29 cellular contexts compared by ENCODE assay signal in the genomic region with DNA sequence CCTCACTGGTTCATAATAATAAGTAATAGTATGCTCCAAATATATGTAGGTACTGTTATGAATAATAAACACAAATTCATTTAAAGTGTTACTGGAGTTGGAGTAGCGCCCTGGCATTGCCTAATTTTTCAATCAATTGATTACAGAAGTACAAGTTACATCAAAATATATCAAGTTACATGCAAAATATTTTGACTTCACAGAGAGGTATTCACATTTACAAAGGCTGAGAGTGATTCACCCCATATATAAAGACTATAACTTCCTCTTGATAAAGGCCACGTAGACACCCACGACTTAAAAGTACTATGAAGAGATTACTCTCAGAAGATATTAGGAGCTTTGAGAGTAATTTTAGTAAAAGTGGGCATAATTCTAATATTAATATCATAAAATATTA. TPM values are rescaled to one million over a fixed set of nuclear protein-coding genes. Genes with fewer than 3 reads are reported as not detected.
A peak's percentile ranks its signal among the peaks of the same experiment; 100 is the strongest.
DNase-seq lines count a peak whose midpoint lies in the region; ATAC-seq and TF ChIP-seq lines count a peak whose summit lies in the region.
"Had no signal": no experiment of that assay in that cellular context is flagged by ENCODE, and none has a peak within 500 bp of the region (broad histone marks: within the 10 kb centered on the region; RNA-seq: fewer than 3 reads in every experiment).

No MANE protein-coding gene starts in this region.

- no peaks in the 10 kb centered on the region for H3K27me3 ChIP-seq in SK-N-SH (ENCODE audit: insufficient read depth)
- H3K27me3 ChIP-seq: body of pancreas, SJCRH30 had no signal

- no peaks in the 10 kb centered on the region for H3K79me2 ChIP-seq in SK-N-SH (ENCODE audit: insufficient read depth)

- H3K27ac Mint-ChIP-seq in T-helper 17 cell (no peak overlapping the region), nephron progenitor cell (no peak overlapping the region)
- H3K27ac Mint-ChIP-seq: CD14-positive monocyte, GM23338, immature natural killer cell, nephron, T-cell had no signal

- H3K27me3 Mint-ChIP-seq in T-helper 17 cell (peaks cover 9% of the 10 kb centered on the region), nephron progenitor cell (ENCODE audit: low read depth, poor library complexity) (peaks cover 4% of the 10 kb centered on the region)

- H3F3A ChIP-seq in SK-N-SH (replicated peaks; ENCODE audit: insufficient read depth), result peaks cover under 1% of the 10 kb centered on the region

- no peak for ATAC-seq in SK-N-SH treated with all-trans-retinoic acid at 6 μM for 48 hours
- no peak for ATAC-seq in T-helper 17 cell
- ATAC-seq: activated T-cell treated with anti-CD3 and anti-CD28 coated beads, Interleukin-2, amount 50 U/mL, for 4 hours; body of pancreas; GM23338; K562; T-cell had no signal

- DNase-seq in SK-N-SH (no peak), astrocyte of the spinal cord (ENCODE audit: low read depth, low spot score) (peak; percentile 37), fibroblast of peridontal ligament (ENCODE audit: extremely low read depth) (peak; percentile 15), amygdala (lab: John Stamatoyannopoulos, UW) (no peak), T-helper 17 cell (no peak), COR-L47 (lab: John Stamatoyannopoulos, UW) (no peak), nephron progenitor cell (no peak)
- DNase-seq: activated CD4-positive, alpha-beta T cell treated with anti-CD3 and anti-CD28 coated beads, Interleukin-2, amount 50 U/mL, for 1 hour; activated CD4-positive, CD25-positive, alpha-beta regulatory T cell; activated T-cell treated with anti-CD3 and anti-CD28 coated beads, Interleukin-2, amount 50 U/mL, for 4 hours; body of pancreas; DMS79; GF-D8; immature natural killer cell; NCI-H1048; NCI-H1694; NCI-H446; NCI-H774; SJCRH30; stimulated activated naive CD4-positive, alpha-beta T cell treated with Interleukin-2 at 50 U/mL for 16 hours; T-cell had no signal

- no peak overlapping the region for H3K4me2 ChIP-seq in SK-N-SH
- H3K4me2 ChIP-seq: GM23338 had no signal

- TF ChIP-seq EP300 in SK-N-SH (IDR thresholded peaks at IDR 0.05; ENCODE audit: borderline replicate concordance in 1 of 2, low read depth in 1 of 2, low read length in 1 of 2), result no peak

- CTCF ChIA-PET in SK-N-SH (lab: Yijun Ruan, JAX), result interaction anchor here (1.4 kb wide), 1 partner anchor 22 kb away, joined by 6 read pairs; a partner anchor contains a TSS

- H2AFZ ChIP-seq in SK-N-SH (ENCODE audit: low read depth), result 0 out of 2 replicates have a peak overlapping the region, but pooled peaks have one; percentile 66
- H2AFZ ChIP-seq: GM23338 had no signal

- no peak for TF ChIP-seq RAD21 in SK-N-SH (IDR thresholded peaks at IDR 0.05; ENCODE audit: low read length)

- H3K27ac ChIP-seq in SK-N-SH (ENCODE audit: low read depth in 2 of 2, low read length in 1 of 2), result no peak overlapping the region
- H3K27ac ChIP-seq: 22Rv1, body of pancreas, SJCRH30, skin epidermis had no signal

- H3K9me3 ChIP-seq in SK-N-SH (no peaks in the 10 kb centered on the region; the same call in 1 of the 2 replicates), T-helper 17 cell (ENCODE audit: control insufficient read depth, low read length, poor library complexity, severe bottlenecking) (no peaks in the 10 kb centered on the region)
- H3K9me3 ChIP-seq: body of pancreas, SJCRH30 had no signal

- in situ Hi-C loops in astrocyte of the spinal cord (cut with HindIII; ENCODE audit: low sequenced_read_pairs), result no loop called here

- H3K4me3 Mint-ChIP-seq in T-helper 17 cell, result no peak overlapping the region
- no peak overlapping the region for H3K4me3 Mint-ChIP-seq in nephron progenitor cell
- H3K4me3 Mint-ChIP-seq: activated T-cell treated with anti-CD3 and anti-CD28 coated beads, Interleukin-2, amount 50 U/mL, for 4 hours; CD14-positive monocyte; GM23338; immature natural killer cell; nephron; T-cell had no signal

- no peaks in the 10 kb centered on the region for H3K4me1 Mint-ChIP-seq in T-helper 17 cell
- H3K4me1 Mint-ChIP-seq in nephron progenitor cell, result no peaks in the 10 kb centered on the region
- H3K4me1 Mint-ChIP-seq: CD14-positive monocyte, GM23338, immature natural killer cell, nephron, T-cell had no signal

- H3K9me3 Mint-ChIP-seq in nephron progenitor cell, result peaks cover 26% of the 10 kb centered on the region
- H3K9me3 Mint-ChIP-seq: activated T-cell treated with anti-CD3 and anti-CD28 coated beads, Interleukin-2, amount 50 U/mL, for 4 hours; T-cell had no signal

- POLR2A ChIA-PET in SK-N-SH (lab: Yijun Ruan, JAX), result no interaction called here

- H4K20me1 ChIP-seq in SK-N-SH (ENCODE audit: insufficient read depth), result no peaks in the 10 kb centered on the region

- no peak overlapping the region for H3K9ac ChIP-seq in SK-N-SH

- H3K36me3 Mint-ChIP-seq in T-helper 17 cell (ENCODE audit: low read depth) (no peaks in the 10 kb centered on the region), nephron progenitor cell (ENCODE audit: low read depth) (peaks cover 11% of the 10 kb centered on the region)
- H3K36me3 Mint-ChIP-seq: CD14-positive monocyte, immature natural killer cell, T-cell had no signal

- H3K36me3 ChIP-seq in SK-N-SH (replicated peaks in 1 of 2; ENCODE audit: control insufficient read depth in 1 of 2, insufficient read depth in 2 of 2, low read length in 1 of 2), result no peaks in the 10 kb centered on the region
- H3K36me3 ChIP-seq: SJCRH30 had no signal

- no peak for TF ChIP-seq CTCF in SK-N-SH (IDR thresholded peaks at IDR 0.05)
- TF ChIP-seq CTCF in astrocyte of the spinal cord (IDR thresholded peaks at IDR 0.05; ENCODE audit: low read depth, low read length), result no peak
- no peak for TF ChIP-seq CTCF in nephron progenitor cell (IDR thresholded peaks at IDR 0.05)

- 76% methylated on average over 3 of the region's 3 CpGs for WGBS in SK-N-SH (ENCODE audit: low lambda C conversion rate)

- H3K9me2 ChIP-seq in SK-N-SH, result no peaks in the 10 kb centered on the region

- no peaks in the 10 kb centered on the region for H3K4me1 ChIP-seq in SK-N-SH (ENCODE audit: control insufficient read depth in 1 of 2, insufficient read depth in 2 of 2, low read depth in 1 of 2, low read length in 1 of 2)
- H3K4me1 ChIP-seq: body of pancreas, SJCRH30 had no signal

- H3K4me3 ChIP-seq in SK-N-SH (ENCODE audit: low read depth in 2 of 2, low read length in 1 of 2), result no peak overlapping the region
- no peak overlapping the region for H3K4me3 ChIP-seq in astrocyte of the spinal cord (ENCODE audit: low read depth, low read length)
- H3K4me3 ChIP-seq: body of pancreas, GM23338, K562, SJCRH30, skin epidermis had no signal

TF ChIP-seq in SK-N-SH, 30 proteins besides CTCF, POLR2A, EP300 and RAD21:
- no peak for TF ChIP-seq NFIC (IDR thresholded peaks at IDR 0.05; ENCODE audit: borderline replicate concordance)
- no peak for TF ChIP-seq SMC3 (IDR thresholded peaks at IDR 0.05; ENCODE audit: low read depth, low read length)
- TF ChIP-seq TEAD4 (IDR thresholded peaks at IDR 0.05; ENCODE audit: borderline replicate concordance, insufficient read depth), result no peak
- TF ChIP-seq YY1 (IDR thresholded peaks at IDR 0.05; ENCODE audit: low read depth), result no peak
- TF ChIP-seq MEF2A (IDR thresholded peaks at IDR 0.05; ENCODE audit: borderline replicate concordance, low read depth), result no peak
- no peak for TF ChIP-seq ELF1 (IDR thresholded peaks at IDR 0.05)
- TF ChIP-seq, protein P1, sequence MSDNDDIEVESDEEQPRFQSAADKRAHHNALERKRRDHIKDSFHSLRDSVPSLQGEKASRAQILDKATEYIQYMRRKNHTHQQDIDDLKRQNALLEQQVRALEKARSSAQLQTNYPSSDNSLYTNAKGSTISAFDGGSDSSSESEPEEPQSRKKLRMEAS (IDR thresholded peaks at IDR 0.05; ENCODE audit: low read depth), result no peak

TF ChIP-seq in SK-N-SH treated with all-trans-retinoic acid at 6 μM for 48 hours, 23 proteins besides CTCF, POLR2A, EP300 and RAD21 (continues in another document):
- TF ChIP-seq ESRRG (CRISPR knock-in tag; IDR thresholded peaks at IDR 0.05) (no peak), GLIS3 (CRISPR knock-in tag; IDR thresholded peaks at IDR 0.05) (no peak), SNAI2 (CRISPR knock-in tag; IDR thresholded peaks at IDR 0.05) (no peak), TOX (CRISPR knock-in tag; IDR thresholded peaks at IDR 0.05; ENCODE audit: borderline replicate concordance) (no peak), CSDC2 (CRISPR knock-in tag; IDR thresholded peaks at IDR 0.05) (no peak), ARNTL (CRISPR knock-in tag; IDR thresholded peaks at IDR 0.05; ENCODE audit: borderline replicate concordance, low read depth) (no peak), TCF4 (CRISPR knock-in tag; IDR thresholded peaks at IDR 0.05; ENCODE audit: borderline replicate concordance) (no peak), PPARA (CRISPR knock-in tag; IDR thresholded peaks at IDR 0.05; ENCODE audit: borderline replicate concordance) (no peak), ISL1 (CRISPR knock-in tag; IDR thresholded peaks at IDR 0.05) (no peak), OSR1 (CRISPR knock-in tag; IDR thresholded peaks at IDR 0.05) (no peak)
- TF ChIP-seq, protein P2, sequence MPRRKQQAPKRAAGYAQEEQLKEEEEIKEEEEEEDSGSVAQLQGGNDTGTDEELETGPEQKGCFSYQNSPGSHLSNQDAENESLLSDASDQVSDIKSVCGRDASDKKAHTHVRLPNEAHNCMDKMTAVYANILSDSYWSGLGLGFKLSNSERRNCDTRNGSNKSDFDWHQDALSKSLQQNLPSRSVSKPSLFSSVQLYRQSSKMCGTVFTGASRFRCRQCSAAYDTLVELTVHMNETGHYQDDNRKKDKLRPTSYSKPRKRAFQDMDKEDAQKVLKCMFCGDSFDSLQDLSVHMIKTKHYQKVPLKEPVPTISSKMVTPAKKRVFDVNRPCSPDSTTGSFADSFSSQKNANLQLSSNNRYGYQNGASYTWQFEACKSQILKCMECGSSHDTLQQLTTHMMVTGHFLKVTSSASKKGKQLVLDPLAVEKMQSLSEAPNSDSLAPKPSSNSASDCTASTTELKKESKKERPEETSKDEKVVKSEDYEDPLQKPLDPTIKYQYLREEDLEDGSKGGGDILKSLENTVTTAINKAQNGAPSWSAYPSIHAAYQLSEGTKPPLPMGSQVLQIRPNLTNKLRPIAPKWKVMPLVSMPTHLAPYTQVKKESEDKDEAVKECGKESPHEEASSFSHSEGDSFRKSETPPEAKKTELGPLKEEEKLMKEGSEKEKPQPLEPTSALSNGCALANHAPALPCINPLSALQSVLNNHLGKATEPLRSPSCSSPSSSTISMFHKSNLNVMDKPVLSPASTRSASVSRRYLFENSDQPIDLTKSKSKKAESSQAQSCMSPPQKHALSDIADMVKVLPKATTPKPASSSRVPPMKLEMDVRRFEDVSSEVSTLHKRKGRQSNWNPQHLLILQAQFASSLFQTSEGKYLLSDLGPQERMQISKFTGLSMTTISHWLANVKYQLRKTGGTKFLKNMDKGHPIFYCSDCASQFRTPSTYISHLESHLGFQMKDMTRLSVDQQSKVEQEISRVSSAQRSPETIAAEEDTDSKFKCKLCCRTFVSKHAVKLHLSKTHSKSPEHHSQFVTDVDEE (CRISPR knock-in tag; IDR thresholded peaks at IDR 0.05), result no peak

RNA-seq across cellular contexts. Expression of a gene that starts 13.6 kb away (rescaled TPM):
- polyA plus RNA-seq in SK-N-SH (2012; rRNA removed), result 0.06 and 0.12 TPM in 2 replicates
- 0.05 and 0.08 TPM in 2 replicates for polyA plus RNA-seq in SK-N-SH (2012; cell fraction: cytosol; rRNA removed)
- polyA plus RNA-seq in SK-N-SH (2012; cell fraction: nucleus; rRNA removed), result 0.21 and 0.29 TPM in 2 replicates
- not detected for total RNA-seq in T-helper 17 cell
- total RNA-seq: K562, osteocyte, SJCRH30 had no signal
- polyA plus RNA-seq: CD14-positive monocyte, immature natural killer cell, K562 had no signal

RNA-seq across cellular contexts. Expression of a gene that starts 22.7 kb away (rescaled TPM):
- 1.5 and 1.8 TPM in 2 replicates for polyA plus RNA-seq in SK-N-SH (2012; rRNA removed)
- polyA plus RNA-seq in SK-N-SH (2012; cell fraction: cytosol; rRNA removed), result 2.4 and 2.9 TPM in 2 replicates
- polyA plus RNA-seq in SK-N-SH (2012; cell fraction: nucleus; rRNA removed), result 0.79 and 1.3 TPM in 2 replicates
- total RNA-seq in T-helper 17 cell, result 10 to 100 TPM; 10.9 to 16.3 TPM

Comparison
In these comparisons a context has a peak if more than half of its experiments do, and no peak if none do; other contexts are left out.
1. DNase-seq: peak in astrocyte of the spinal cord (single experiment) and fibroblast of peridontal ligament (single experiment); none in SK-N-SH (single experiment), amygdala (0 of 56), T-helper 17 cell (0 of 3), COR-L47 (single experiment) and nephron progenitor cell (single experiment).